ENCODE assay signal across 15 cellular contexts in genomic region chr7:13987395-13987794, GRCh38. TPM values are rescaled to one million over a fixed set of nuclear protein-coding genes. Genes with fewer than 3 reads are reported as not detected.
A peak's percentile ranks its signal among the peaks of the same experiment; 100 is the strongest.
DNase-seq lines count a peak whose midpoint lies in the region; ATAC-seq and TF ChIP-seq lines count a peak whose summit lies in the region.
"Had no signal": no experiment of that assay in that cellular context is flagged by ENCODE, and none has a peak within 500 bp of the region (broad histone marks: within the 10 kb centered on the region; RNA-seq: fewer than 3 reads in every experiment).

No MANE protein-coding gene starts in this region.

- ATAC-seq in Right ventricle myocardium superior (ENCODE audit: poor library complexity) (no peak), right cardiac atrium (no peak), upper lobe of right lung (no peak), psoas muscle (no peak)

- H3K27me3 Mint-ChIP-seq in activated CD4-positive, alpha-beta T cell treated with anti-CD3 and anti-CD28 coated beads, Interleukin-2, amount 10 ng/mL, durations not matched to agents 24 days and 14 days, result no peaks in the 10 kb centered on the region
- H3K27me3 Mint-ChIP-seq: activated naive CD4-positive, alpha-beta T cell treated with anti-CD3 and anti-CD28 coated beads, Interleukin-2, amount 10 ng/mL, durations not matched to agents 7 days and 5 days had no signal

- H3K9me3 ChIP-seq in right atrium auricular region (no peaks in the 10 kb centered on the region), right cardiac atrium (ENCODE audit: control insufficient read depth, low read length) (no peaks in the 10 kb centered on the region), upper lobe of right lung (no peaks in the 10 kb centered on the region), psoas muscle (no peaks in the 10 kb centered on the region)
- H3K9me3 ChIP-seq: esophagus muscularis mucosa, thoracic aorta had no signal

- peaks cover 2% of the 10 kb centered on the region for H3K4me1 Mint-ChIP-seq in activated CD4-positive, alpha-beta T cell treated with anti-CD3 and anti-CD28 coated beads, Interleukin-2, amount 10 ng/mL, durations not matched to agents 24 days and 14 days
- H3K4me1 Mint-ChIP-seq: activated B cell treated with CpG ODN at 0.5 μM for 24 hours; activated naive CD4-positive, alpha-beta T cell treated with anti-CD3 and anti-CD28 coated beads, Interleukin-2, amount 10 ng/mL, durations not matched to agents 7 days and 5 days had no signal

- WGBS in right cardiac atrium, result 46% methylated on average over 1 of the region's 1 CpG
- 48 to 67% (median 57%) methylated on average over 1 of the region's 1 CpG for WGBS in psoas muscle, 3 donors

- H3K4me1 ChIP-seq in right atrium auricular region, result peaks cover 0 to 8% of the 10 kb centered on the region in 2 donors
- H3K4me1 ChIP-seq in right cardiac atrium (ENCODE audit: control insufficient read depth, insufficient read depth, low read length), result no peaks in the 10 kb centered on the region
- H3K4me1 ChIP-seq in upper lobe of right lung, result no peaks in the 10 kb centered on the region
- peaks cover 6% of the 10 kb centered on the region for H3K4me1 ChIP-seq in psoas muscle

- H3K36me3 Mint-ChIP-seq in activated CD4-positive, alpha-beta T cell treated with anti-CD3 and anti-CD28 coated beads, Interleukin-2, amount 10 ng/mL, durations not matched to agents 24 days and 14 days (ENCODE audit: low read depth), result no peaks in the 10 kb centered on the region
- H3K36me3 Mint-ChIP-seq: activated naive CD4-positive, alpha-beta T cell treated with anti-CD3 and anti-CD28 coated beads, Interleukin-2, amount 10 ng/mL, durations not matched to agents 7 days and 5 days; mesothelial cell of epicardium had no signal

- H3K36me3 ChIP-seq in right atrium auricular region (no peaks in the 10 kb centered on the region), upper lobe of right lung (no peaks in the 10 kb centered on the region), psoas muscle (ENCODE audit: insufficient read depth in 1 of 2, low read depth in 1 of 2) (no peaks in the 10 kb centered on the region)
- H3K36me3 ChIP-seq: esophagus muscularis mucosa, thoracic aorta had no signal

- H3K27ac ChIP-seq in right atrium auricular region, result peak overlapping the region in 1 of 2 donors; percentile 94
- no peak overlapping the region for H3K27ac ChIP-seq in right cardiac atrium (ENCODE audit: low read length)
- peak overlapping the region; percentile 87 for H3K27ac ChIP-seq in upper lobe of right lung
- no peak overlapping the region for H3K27ac ChIP-seq in psoas muscle
- H3K27ac ChIP-seq: thoracic aorta had no signal

- no peak overlapping the region for H3K4me3 Mint-ChIP-seq in activated CD4-positive, alpha-beta T cell treated with anti-CD3 and anti-CD28 coated beads, Interleukin-2, amount 10 ng/mL, durations not matched to agents 24 days and 14 days
- H3K4me3 Mint-ChIP-seq: activated B cell treated with CpG ODN at 0.5 μM for 24 hours; activated naive CD4-positive, alpha-beta T cell treated with anti-CD3 and anti-CD28 coated beads, Interleukin-2, amount 10 ng/mL, durations not matched to agents 7 days and 5 days; mesothelial cell of epicardium had no signal

- H3K27me3 ChIP-seq in right atrium auricular region, result no peaks in the 10 kb centered on the region
- H3K27me3 ChIP-seq in right cardiac atrium (ENCODE audit: control insufficient read depth, insufficient read depth), result no peaks in the 10 kb centered on the region
- no peaks in the 10 kb centered on the region for H3K27me3 ChIP-seq in upper lobe of right lung
- peaks cover 0 to 14% (median 0%) of the 10 kb centered on the region in 3 donors for H3K27me3 ChIP-seq in psoas muscle (ENCODE audit: insufficient read depth in 3 of 3, low read length in 2 of 3)
- H3K27me3 ChIP-seq: esophagus muscularis mucosa had no signal

- TF ChIP-seq CTCF in right atrium auricular region (IDR thresholded peaks at IDR 0.05) (no peak), upper lobe of right lung (IDR thresholded peaks at IDR 0.05) (no peak), psoas muscle (IDR thresholded peaks at IDR 0.05) (no peak)

- H3K9me3 Mint-ChIP-seq in activated CD4-positive, alpha-beta T cell treated with anti-CD3 and anti-CD28 coated beads, Interleukin-2, amount 10 ng/mL, durations not matched to agents 24 days and 14 days, result no peaks in the 10 kb centered on the region
- H3K9me3 Mint-ChIP-seq: activated B cell treated with CpG ODN at 0.5 μM for 24 hours; activated naive CD4-positive, alpha-beta T cell treated with anti-CD3 and anti-CD28 coated beads, Interleukin-2, amount 10 ng/mL, durations not matched to agents 7 days and 5 days; mesothelial cell of epicardium had no signal

- intact Hi-C loops in Right ventricle myocardium superior (cut with DNase I), result no loop called here
- intact Hi-C loops in right cardiac atrium (cut with DNase I), result loop anchor here in 1 of 4 donors (5.0 kb wide), 1 partner anchor 470 kb away; no protein-coding TSS in a partner anchor
- intact Hi-C loops in upper lobe of right lung (cut with DNase I), result no loop called here
- intact Hi-C loops in psoas muscle (cut with DNase I), result no loop called here
- intact Hi-C loops in activated CD4-positive, alpha-beta T cell treated with anti-CD3 and anti-CD28 coated beads, Interleukin-2, amount 10 ng/mL, durations not matched to agents 24 days and 14 days (cut with micrococcal nuclease), result no loop called here

- no peak for DNase-seq in right atrium auricular region (ENCODE audit: low spot score)
- no peak for DNase-seq in Right ventricle myocardium superior
- DNase-seq in amniotic epithelial cell (ENCODE audit: low read depth), result peak; percentile 17
- DNase-seq in right cardiac atrium, result no peak
- no peak for DNase-seq in upper lobe of right lung
- DNase-seq in psoas muscle, result no peak
- no peak for DNase-seq in activated CD4-positive, alpha-beta T cell treated with anti-CD3 and anti-CD28 coated beads, Interleukin-2, amount 10 ng/mL, durations not matched to agents 24 days and 14 days
- no peak for DNase-seq in A172 (ENCODE audit: low spot score)
- DNase-seq: activated B cell treated with CpG ODN at 0.5 μM for 24 hours; activated naive CD4-positive, alpha-beta T cell treated with anti-CD3 and anti-CD28 coated beads, Interleukin-2, amount 10 ng/mL, durations not matched to agents 7 days and 5 days; nucleus accumbens; stimulated activated CD4-positive, alpha-beta T cell treated with anti-CD3 and anti-CD28 coated beads, Interleukin-12 subunit alpha, Interleukin-12 subunit beta, amount 100 ng/mL, for 4 hours had no signal

- H3K27ac Mint-ChIP-seq in activated CD4-positive, alpha-beta T cell treated with anti-CD3 and anti-CD28 coated beads, Interleukin-2, amount 10 ng/mL, durations not matched to agents 24 days and 14 days, result no peak overlapping the region
- H3K27ac Mint-ChIP-seq: activated B cell treated with CpG ODN at 0.5 μM for 24 hours; activated naive CD4-positive, alpha-beta T cell treated with anti-CD3 and anti-CD28 coated beads, Interleukin-2, amount 10 ng/mL, durations not matched to agents 7 days and 5 days; mesothelial cell of epicardium had no signal

- H3K4me3 ChIP-seq in right atrium auricular region (peak overlapping the region; percentile 66 to 70), right cardiac atrium (ENCODE audit: low read length) (peak overlapping the region; percentile 56), upper lobe of right lung (peak overlapping the region; percentile 62), psoas muscle (no peak overlapping the region)

RNA-seq across cellular contexts. Expression of gene ETV1, which starts 2.1 kb away (rescaled TPM):
- total RNA-seq in right atrium auricular region (10 to 100 TPM; 27.7 to 58.4 TPM), Right ventricle myocardium superior (25.7 TPM), right cardiac atrium (10 to 100 TPM; 33.6 to 47.5 (median 41.9) TPM), upper lobe of right lung (110 TPM), psoas muscle (1 to 10 TPM in 3 of 4 donors, under 1 TPM in 1; 0.95 to 3.8 (median 2.1) TPM)
- polyA plus RNA-seq in right cardiac atrium (12.9 TPM), psoas muscle (under 1 TPM; 0.20 to 0.94 (median 0.66) TPM)
- not detected in 2 replicates for total RNA-seq in activated CD4-positive, alpha-beta T cell treated with anti-CD3 and anti-CD28 coated beads, Interleukin-2, amount 10 ng/mL, durations not matched to agents 24 days and 14 days
- 5.2 and 9.8 TPM in 2 replicates for total RNA-seq in A172 (2014; rRNA removed; shearing (Covaris generic))
- total RNA-seq: activated B cell treated with CpG ODN at 0.5 μM for 24 hours had no signal
